ENCODE assay signal across 1 cellular context in the genomic region with DNA sequence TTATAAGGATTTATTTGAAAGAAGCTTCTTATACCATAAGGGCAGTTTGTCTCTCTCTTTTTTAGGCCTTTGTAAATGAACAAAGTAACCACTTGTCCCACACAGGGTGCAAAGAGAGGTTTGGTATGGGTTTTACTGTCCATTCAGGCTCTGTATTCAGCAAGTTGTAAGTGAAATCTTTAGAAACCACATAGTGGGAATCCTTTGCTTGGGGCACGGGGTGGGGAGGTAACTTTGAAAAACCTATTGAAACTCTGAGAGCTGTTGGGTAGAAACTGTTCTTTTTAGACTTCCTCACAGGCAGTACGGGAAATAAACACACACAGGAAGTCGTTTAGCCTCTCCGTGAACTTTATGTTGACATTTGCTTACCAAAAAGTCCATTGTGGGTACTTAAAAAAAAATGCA.
TF ChIP-seq lines count a peak whose summit lies in the region.

No MANE protein-coding gene starts in this region.

TF ChIP-seq in GM23338, 12 proteins besides CTCF, POLR2A, EP300 and RAD21 (continued from another document):
- TF ChIP-seq, protein P1, sequence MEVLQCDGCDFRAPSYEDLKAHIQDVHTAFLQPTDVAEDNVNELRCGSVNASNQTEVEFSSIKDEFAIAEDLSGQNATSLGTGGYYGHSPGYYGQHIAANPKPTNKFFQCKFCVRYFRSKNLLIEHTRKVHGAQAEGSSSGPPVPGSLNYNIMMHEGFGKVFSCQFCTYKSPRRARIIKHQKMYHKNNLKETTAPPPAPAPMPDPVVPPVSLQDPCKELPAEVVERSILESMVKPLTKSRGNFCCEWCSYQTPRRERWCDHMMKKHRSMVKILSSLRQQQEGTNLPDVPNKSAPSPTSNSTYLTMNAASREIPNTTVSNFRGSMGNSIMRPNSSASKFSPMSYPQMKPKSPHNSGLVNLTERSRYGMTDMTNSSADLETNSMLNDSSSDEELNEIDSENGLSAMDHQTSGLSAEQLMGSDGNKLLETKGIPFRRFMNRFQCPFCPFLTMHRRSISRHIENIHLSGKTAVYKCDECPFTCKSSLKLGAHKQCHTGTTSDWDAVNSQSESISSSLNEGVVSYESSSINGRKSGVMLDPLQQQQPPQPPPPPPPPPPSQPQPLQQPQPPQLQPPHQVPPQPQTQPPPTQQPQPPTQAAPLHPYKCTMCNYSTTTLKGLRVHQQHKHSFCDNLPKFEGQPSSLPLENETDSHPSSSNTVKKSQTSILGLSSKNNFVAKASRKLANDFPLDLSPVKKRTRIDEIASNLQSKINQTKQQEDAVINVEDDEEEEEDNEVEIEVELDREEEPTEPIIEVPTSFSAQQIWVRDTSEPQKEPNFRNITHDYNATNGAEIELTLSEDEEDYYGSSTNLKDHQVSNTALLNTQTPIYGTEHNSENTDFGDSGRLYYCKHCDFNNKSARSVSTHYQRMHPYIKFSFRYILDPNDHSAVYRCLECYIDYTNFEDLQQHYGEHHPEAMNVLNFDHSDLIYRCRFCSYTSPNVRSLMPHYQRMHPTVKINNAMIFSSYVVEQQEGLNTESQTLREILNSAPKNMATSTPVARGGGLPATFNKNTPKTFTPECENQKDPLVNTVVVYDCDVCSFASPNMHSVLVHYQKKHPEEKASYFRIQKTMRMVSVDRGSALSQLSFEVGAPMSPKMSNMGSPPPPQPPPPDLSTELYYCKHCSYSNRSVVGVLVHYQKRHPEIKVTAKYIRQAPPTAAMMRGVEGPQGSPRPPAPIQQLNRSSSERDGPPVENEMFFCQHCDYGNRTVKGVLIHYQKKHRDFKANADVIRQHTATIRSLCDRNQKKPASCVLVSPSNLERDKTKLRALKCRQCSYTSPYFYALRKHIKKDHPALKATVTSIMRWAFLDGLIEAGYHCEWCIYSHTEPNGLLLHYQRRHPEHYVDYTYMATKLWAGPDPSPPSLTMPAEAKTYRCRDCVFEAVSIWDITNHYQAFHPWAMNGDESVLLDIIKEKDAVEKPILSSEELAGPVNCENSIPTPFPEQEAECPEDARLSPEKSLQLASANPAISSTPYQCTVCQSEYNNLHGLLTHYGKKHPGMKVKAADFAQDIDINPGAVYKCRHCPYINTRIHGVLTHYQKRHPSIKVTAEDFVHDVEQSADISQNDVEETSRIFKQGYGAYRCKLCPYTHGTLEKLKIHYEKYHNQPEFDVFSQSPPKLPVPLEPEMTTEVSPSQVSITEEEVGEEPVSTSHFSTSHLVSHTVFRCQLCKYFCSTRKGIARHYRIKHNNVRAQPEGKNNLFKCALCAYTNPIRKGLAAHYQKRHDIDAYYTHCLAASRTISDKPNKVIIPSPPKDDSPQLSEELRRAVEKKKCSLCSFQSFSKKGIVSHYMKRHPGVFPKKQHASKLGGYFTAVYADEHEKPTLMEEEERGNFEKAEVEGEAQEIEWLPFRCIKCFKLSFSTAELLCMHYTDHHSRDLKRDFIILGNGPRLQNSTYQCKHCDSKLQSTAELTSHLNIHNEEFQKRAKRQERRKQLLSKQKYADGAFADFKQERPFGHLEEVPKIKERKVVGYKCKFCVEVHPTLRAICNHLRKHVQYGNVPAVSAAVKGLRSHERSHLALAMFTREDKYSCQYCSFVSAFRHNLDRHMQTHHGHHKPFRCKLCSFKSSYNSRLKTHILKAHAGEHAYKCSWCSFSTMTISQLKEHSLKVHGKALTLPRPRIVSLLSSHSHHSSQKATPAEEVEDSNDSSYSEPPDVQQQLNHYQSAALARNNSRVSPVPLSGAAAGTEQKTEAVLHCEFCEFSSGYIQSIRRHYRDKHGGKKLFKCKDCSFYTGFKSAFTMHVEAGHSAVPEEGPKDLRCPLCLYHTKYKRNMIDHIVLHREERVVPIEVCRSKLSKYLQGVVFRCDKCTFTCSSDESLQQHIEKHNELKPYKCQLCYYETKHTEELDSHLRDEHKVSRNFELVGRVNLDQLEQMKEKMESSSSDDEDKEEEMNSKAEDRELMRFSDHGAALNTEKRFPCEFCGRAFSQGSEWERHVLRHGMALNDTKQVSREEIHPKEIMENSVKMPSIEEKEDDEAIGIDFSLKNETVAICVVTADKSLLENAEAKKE (CRISPR knock-in tag; IDR thresholded peaks at IDR 0.05), result no peak
- no peak for TF ChIP-seq ZNF114 (CRISPR knock-in tag; IDR thresholded peaks at IDR 0.05)
